ENCODE assay signal across 13 cellular contexts in genomic region chr3:105807146-105807545, GRCh38.
"Had no signal": no experiment of that assay in that cellular context is flagged by ENCODE, and none has a peak within 500 bp of the region (broad histone marks: within the 10 kb centered on the region; RNA-seq: fewer than 3 reads in every experiment).

No MANE protein-coding gene starts in this region.

- H3K4me3 ChIP-seq: cardiac muscle cell, lower lobe of right lung, SK-N-MC, stomach had no signal

- ATAC-seq: left colon had no signal

- DNase-seq: activated B cell treated with CpG ODN at 0.5 μM for 24 hours; activated CD4-positive, alpha-beta T cell treated with anti-CD3 and anti-CD28 coated beads for 48 hours; activated naive CD4-positive, alpha-beta T cell treated with anti-CD3 and anti-CD28 coated beads, Interleukin-2, amount 50 U/mL, for 16 hours; amygdala; left colon; lower lobe of right lung; stimulated activated CD4-positive, alpha-beta T cell treated with anti-CD3 and anti-CD28 coated beads, Interleukin-1b, Interleukin-23, amount 100 ng/mL, for 48 hours; stomach; T-helper 9 cell had no signal

- H3K4me3 Mint-ChIP-seq: activated B cell treated with CpG ODN at 0.5 μM for 24 hours, nephron, type B pancreatic cell had no signal

- H3K9me3 Mint-ChIP-seq: nephron, type B pancreatic cell had no signal

- H3K27ac Mint-ChIP-seq: activated B cell treated with CpG ODN at 0.5 μM for 24 hours, nephron, type B pancreatic cell had no signal

- H3K36me3 ChIP-seq: cardiac muscle cell, lower lobe of right lung had no signal

- H3K27me3 ChIP-seq: cardiac muscle cell, stomach had no signal

- H3K9me3 ChIP-seq: lower lobe of right lung, stomach had no signal

- H3K27me3 Mint-ChIP-seq: activated B cell treated with CpG ODN at 0.5 μM for 24 hours, type B pancreatic cell had no signal

- H3K27ac ChIP-seq: cardiac muscle cell, lower lobe of right lung, SK-N-MC, stomach had no signal
